Comparison of ENCODE assay signal across 26 cellular contexts in the genomic region with DNA sequence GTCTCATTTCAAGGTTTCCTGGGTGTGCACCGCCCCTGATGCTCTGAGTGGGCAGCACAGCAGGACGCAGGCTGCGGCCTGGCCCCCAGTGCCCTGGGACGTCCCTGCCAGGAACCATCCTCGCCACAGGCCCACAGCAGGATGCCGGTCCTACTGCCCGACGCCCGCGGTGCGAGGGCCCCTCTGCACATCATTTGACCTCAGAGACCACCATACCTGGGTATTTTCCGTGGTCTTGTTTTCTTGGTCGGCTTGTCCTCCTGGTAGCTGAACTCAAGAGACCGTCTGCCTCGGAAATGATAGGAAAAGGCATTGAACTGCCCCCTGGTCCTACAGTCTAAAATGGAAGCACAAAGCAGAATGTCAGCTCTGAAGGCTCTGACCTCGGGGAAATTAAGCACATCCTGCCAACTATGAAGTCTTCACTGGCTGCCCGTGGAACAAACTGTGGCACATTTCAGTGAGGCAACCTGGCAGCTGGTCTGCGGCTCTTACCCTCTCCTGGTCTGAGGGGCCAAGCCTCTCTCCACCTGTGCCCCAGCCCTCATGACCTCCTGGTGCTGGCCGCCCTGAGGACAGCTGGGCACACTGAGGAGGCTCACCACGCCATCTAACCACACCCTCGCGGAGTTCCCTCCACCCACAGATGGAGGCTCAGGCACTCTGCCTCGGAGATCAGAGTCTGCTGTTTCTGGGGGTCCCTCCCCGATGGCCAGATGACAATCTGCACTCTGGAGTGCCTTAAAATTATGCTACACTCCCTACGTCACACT.
"Had no signal": no experiment of that assay in that cellular context is flagged by ENCODE, and none has a peak within 500 bp of the region (broad histone marks: within the 10 kb centered on the region; RNA-seq: fewer than 3 reads in every experiment).

No MANE protein-coding gene starts in this region.

- H3K4me3 ChIP-seq: ascending aorta, cardiac muscle cell, lung, vagina had no signal

- H3K27ac ChIP-seq: ascending aorta, cardiac muscle cell, parathyroid adenoma, vagina, VCaP had no signal

- H2AFZ ChIP-seq: parathyroid adenoma had no signal

- H3K9ac ChIP-seq: parathyroid adenoma had no signal

- H3K4me1 ChIP-seq: parathyroid adenoma, vagina had no signal

- H3K27me3 ChIP-seq: ascending aorta, cardiac muscle cell, vagina had no signal

- H3K27ac Mint-ChIP-seq: activated naive CD4-positive, alpha-beta T cell treated with anti-CD3 and anti-CD28 coated beads for 36 hours; activated naive CD8-positive, alpha-beta T cell treated with anti-CD3 and anti-CD28 coated beads for 36 hours; stimulated activated naive CD8-positive, alpha-beta T cell treated with anti-CD3 and anti-CD28 coated beads, Interleukin-15, amount 100 ng/mL, for 72 hours; type B pancreatic cell had no signal

- H3K36me3 Mint-ChIP-seq: activated naive CD8-positive, alpha-beta T cell treated with anti-CD3 and anti-CD28 coated beads for 36 hours; naive B cell had no signal

- DNase-seq: activated CD4-positive, alpha-beta T cell treated with anti-CD3 and anti-CD28 coated beads for 48 hours; activated CD4-positive, alpha-beta T cell treated with anti-CD3 and anti-CD28 coated beads, Interleukin-2, amount 50 U/mL, for 48 hours; activated CD8-positive, alpha-beta memory T cell treated with anti-CD3 and anti-CD28 coated beads for 24 hours; activated effector memory CD4-positive, alpha-beta T cell treated with anti-CD3 and anti-CD28 coated beads, Interleukin-2, amount 50 U/mL, for 16 hours; activated naive CD4-positive, alpha-beta T cell treated with anti-CD3 and anti-CD28 coated beads for 36 hours; activated naive CD8-positive, alpha-beta T cell treated with anti-CD3 and anti-CD28 coated beads for 36 hours; cortex of kidney; foreskin fibroblast; hippocampal formation; mesendoderm; naive B cell; nephron progenitor cell; nucleus accumbens; right cardiac atrium; stimulated activated CD4-positive, alpha-beta T cell treated with anti-CD3 and anti-CD28 coated beads, Interleukin-12 subunit alpha, Interleukin-12 subunit beta, amount 100 ng/mL, for 4 hours; stimulated activated CD4-positive, alpha-beta T cell treated with anti-CD3 and anti-CD28 coated beads, Interleukin-4, amount 100 ng/mL, for 1 hour; stimulated activated naive CD8-positive, alpha-beta T cell treated with anti-CD3 and anti-CD28 coated beads, Interleukin-15, amount 100 ng/mL, for 72 hours; substantia nigra had no signal

- H3K27me3 Mint-ChIP-seq: activated naive CD8-positive, alpha-beta T cell treated with anti-CD3 and anti-CD28 coated beads for 36 hours; brain; type B pancreatic cell had no signal

- H3K9me3 Mint-ChIP-seq: activated naive CD4-positive, alpha-beta T cell treated with anti-CD3 and anti-CD28 coated beads for 36 hours; activated naive CD8-positive, alpha-beta T cell treated with anti-CD3 and anti-CD28 coated beads for 36 hours; brain; naive B cell; nephron progenitor cell; stimulated activated naive CD8-positive, alpha-beta T cell treated with anti-CD3 and anti-CD28 coated beads, Interleukin-15, amount 100 ng/mL, for 72 hours; type B pancreatic cell had no signal

- H3K9me3 ChIP-seq: ascending aorta, vagina had no signal

- H3K4me1 Mint-ChIP-seq: activated naive CD8-positive, alpha-beta T cell treated with anti-CD3 and anti-CD28 coated beads for 36 hours; stimulated activated naive CD8-positive, alpha-beta T cell treated with anti-CD3 and anti-CD28 coated beads, Interleukin-15, amount 100 ng/mL, for 72 hours had no signal

- H3K4me3 Mint-ChIP-seq: activated naive CD4-positive, alpha-beta T cell treated with anti-CD3 and anti-CD28 coated beads for 36 hours; activated naive CD8-positive, alpha-beta T cell treated with anti-CD3 and anti-CD28 coated beads for 36 hours; brain; nephron progenitor cell; stimulated activated naive CD8-positive, alpha-beta T cell treated with anti-CD3 and anti-CD28 coated beads, Interleukin-15, amount 100 ng/mL, for 72 hours; type B pancreatic cell had no signal
